In the genomic region with DNA sequence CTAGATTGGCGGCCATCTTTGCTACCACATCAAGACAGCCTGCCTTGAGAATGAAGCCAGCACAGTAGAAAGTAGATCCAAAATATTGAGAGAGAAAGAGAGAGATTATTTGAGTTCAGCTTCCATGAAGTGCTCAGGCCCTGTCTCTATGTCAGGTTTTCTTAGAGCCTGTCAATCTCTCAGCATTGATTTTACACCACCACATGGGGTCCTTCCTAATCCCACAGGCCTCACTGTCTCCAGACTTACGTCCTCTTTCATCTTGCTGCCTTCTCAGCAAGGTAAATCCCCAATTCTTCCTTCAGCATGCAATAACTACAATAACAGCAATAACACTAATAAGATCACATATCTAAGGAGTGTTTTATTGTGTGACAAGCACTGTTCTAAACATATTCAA, we compare ENCODE assay signal across 35 cellular contexts. TPM values are rescaled to one million over a fixed set of nuclear protein-coding genes. Genes with fewer than 3 reads are reported as not detected.
"Had no signal": no experiment of that assay in that cellular context is flagged by ENCODE, and none has a peak within 500 bp of the region (broad histone marks: within the 10 kb centered on the region; RNA-seq: fewer than 3 reads in every experiment).

No MANE protein-coding gene starts in this region.

- H3K9me3 Mint-ChIP-seq: activated CD4-positive, alpha-beta T cell treated with anti-CD3 and anti-CD28 coated beads, Interleukin-2, amount 10 ng/mL, durations not matched to agents 24 days and 14 days; activated CD8-positive, alpha-beta T cell treated with anti-CD3 and anti-CD28 coated beads for 36 hours; activated naive CD8-positive, alpha-beta T cell treated with anti-CD3 and anti-CD28 coated beads for 36 hours; activated T-cell treated with anti-CD3 and anti-CD28 coated beads, Interleukin-2, amount 50 U/mL, for 72 hours; activated T-helper 17 cell treated with anti-CD3 and anti-CD28 coated beads, Interleukin-2, amount 50 U/mL, for 72 hours; central memory CD8-positive, alpha-beta T cell had no signal

- ATAC-seq: activated CD8-positive, alpha-beta T cell treated with anti-CD3 and anti-CD28 coated beads for 36 hours; activated T-cell treated with anti-CD3 and anti-CD28 coated beads, Interleukin-2, amount 50 U/mL, for 72 hours; activated T-helper 17 cell treated with anti-CD3 and anti-CD28 coated beads, Interleukin-2, amount 50 U/mL, for 72 hours had no signal

- H3K27me3 ChIP-seq: ascending aorta, cardiac muscle cell, MG63 had no signal

- H3K27ac ChIP-seq: ascending aorta, cardiac muscle cell, PC-9 had no signal

- H3K4me2 ChIP-seq: PC-9 had no signal

- H3K4me3 Mint-ChIP-seq: activated CD4-positive, alpha-beta T cell treated with anti-CD3 and anti-CD28 coated beads, Interleukin-2, amount 10 ng/mL, durations not matched to agents 24 days and 14 days; activated CD8-positive, alpha-beta T cell treated with anti-CD3 and anti-CD28 coated beads for 36 hours; activated naive CD8-positive, alpha-beta T cell treated with anti-CD3 and anti-CD28 coated beads for 36 hours; activated T-cell treated with anti-CD3 and anti-CD28 coated beads, Interleukin-2, amount 50 U/mL, for 72 hours; activated T-helper 17 cell treated with anti-CD3 and anti-CD28 coated beads, Interleukin-2, amount 50 U/mL, for 72 hours; central memory CD8-positive, alpha-beta T cell had no signal

- H3K36me3 ChIP-seq: ascending aorta, cardiac muscle cell, MG63 had no signal

- DNase-seq: activated CD4-positive, alpha-beta T cell treated with anti-CD3 and anti-CD28 coated beads, Interleukin-2, amount 10 ng/mL, durations not matched to agents 24 days and 14 days; activated CD4-positive, alpha-beta T cell treated with anti-CD3 and anti-CD28 coated beads, Interleukin-2, amount 50 U/mL, for 4 hours; activated CD8-positive, alpha-beta T cell treated with anti-CD3 and anti-CD28 coated beads for 36 hours; activated effector memory CD4-positive, alpha-beta T cell treated with anti-CD3 and anti-CD28 coated beads, Interleukin-2, amount 50 U/mL, for 16 hours; activated naive CD4-positive, alpha-beta T cell; activated naive CD4-positive, alpha-beta T cell treated with anti-CD3 and anti-CD28 coated beads, Interleukin-2, amount 50 U/mL, for 16 hours; activated naive CD8-positive, alpha-beta T cell treated with anti-CD3 and anti-CD28 coated beads for 36 hours; activated T-cell treated with anti-CD3 and anti-CD28 coated beads, Interleukin-2, amount 50 U/mL, for 1 hour; activated T-cell treated with anti-CD3 and anti-CD28 coated beads, Interleukin-2, amount 50 U/mL, for 72 hours; amniotic stem cell; Kasumi-1; MG63; NCI-H1048; NCI-H1105 treated with DMSO at 0.1 percent for 48 hours; NCI-H1436; NCI-H1694; NCI-H1930; NCI-H2081 treated with DMSO at 0.1 percent for 48 hours; NCI-H226; NCI-H446 treated with DMSO at 0.1 percent for 48 hours; NCI-H524; NCI-H69; NK-92 treated with Interleukin-12 subunit alpha and Interleukin-12 subunit beta, amount 100 ng/mL, for 24 hours; PC-9; Right ventricle myocardium superior; SW 1271; T-helper 1 cell; T-helper 2 cell; T-helper 9 cell had no signal

- H3K4me3 ChIP-seq: ascending aorta, cardiac muscle cell, MG63, PC-9 had no signal

- H3K36me3 Mint-ChIP-seq: activated naive CD8-positive, alpha-beta T cell treated with anti-CD3 and anti-CD28 coated beads for 36 hours had no signal

- H3K9me3 ChIP-seq: ascending aorta, MG63 had no signal

- H3K27me3 Mint-ChIP-seq: activated CD8-positive, alpha-beta T cell treated with anti-CD3 and anti-CD28 coated beads for 36 hours had no signal

- H3K27ac Mint-ChIP-seq: activated CD4-positive, alpha-beta T cell treated with anti-CD3 and anti-CD28 coated beads, Interleukin-2, amount 10 ng/mL, durations not matched to agents 24 days and 14 days; activated CD8-positive, alpha-beta T cell treated with anti-CD3 and anti-CD28 coated beads for 36 hours; activated naive CD8-positive, alpha-beta T cell treated with anti-CD3 and anti-CD28 coated beads for 36 hours; activated T-cell treated with anti-CD3 and anti-CD28 coated beads, Interleukin-2, amount 50 U/mL, for 72 hours; activated T-helper 17 cell treated with anti-CD3 and anti-CD28 coated beads, Interleukin-2, amount 50 U/mL, for 72 hours had no signal

- H3K4me1 ChIP-seq: ascending aorta had no signal

RNA-seq across cellular contexts. Expression of a gene that starts 21.0 kb away (rescaled TPM):
- total RNA-seq: activated CD4-positive, alpha-beta T cell treated with anti-CD3 and anti-CD28 coated beads, Interleukin-2, amount 10 ng/mL, durations not matched to agents 24 days and 14 days; activated CD8-positive, alpha-beta memory T cell treated with anti-CD3 and anti-CD28 coated beads for 36 hours; activated CD8-positive, alpha-beta T cell treated with anti-CD3 and anti-CD28 coated beads for 36 hours; activated naive CD8-positive, alpha-beta T cell treated with anti-CD3 and anti-CD28 coated beads for 36 hours; activated T-cell treated with anti-CD3 and anti-CD28 coated beads, Interleukin-2, amount 50 U/mL, for 72 hours; activated T-helper 17 cell treated with anti-CD3 and anti-CD28 coated beads, Interleukin-2, amount 50 U/mL, for 72 hours; chondrocyte; PC-9 had no signal

RNA-seq across cellular contexts. Expression of a gene that starts 27.8 kb away (rescaled TPM):
- total RNA-seq: activated CD4-positive, alpha-beta T cell treated with anti-CD3 and anti-CD28 coated beads, Interleukin-2, amount 10 ng/mL, durations not matched to agents 24 days and 14 days; activated CD8-positive, alpha-beta memory T cell treated with anti-CD3 and anti-CD28 coated beads for 36 hours; activated CD8-positive, alpha-beta T cell treated with anti-CD3 and anti-CD28 coated beads for 36 hours; activated naive CD8-positive, alpha-beta T cell treated with anti-CD3 and anti-CD28 coated beads for 36 hours; activated T-cell treated with anti-CD3 and anti-CD28 coated beads, Interleukin-2, amount 50 U/mL, for 72 hours; activated T-helper 17 cell treated with anti-CD3 and anti-CD28 coated beads, Interleukin-2, amount 50 U/mL, for 72 hours; ascending aorta; cardiac muscle cell; chondrocyte; PC-9; Right ventricle myocardium superior had no signal
- polyA plus RNA-seq: cardiac muscle cell had no signal
